In genomic region chr13:114320065-114320464, GRCh38 we compare ENCODE assay signal across 1 cellular context.
TF ChIP-seq lines count a peak whose summit lies in the region.

No MANE protein-coding gene starts in this region.

TF ChIP-seq in K562, 482 proteins besides CTCF, POLR2A, EP300 and RAD21 (continued from another document and continues in another):
- TF ChIP-seq ZNF280B (CRISPR knock-in tag; IDR thresholded peaks at IDR 0.05) = no peak
- TF ChIP-seq ATF3 (IDR thresholded peaks at IDR 0.05) = no peak
- TF ChIP-seq ATF3 (CRISPR knock-in tag; conservative IDR thresholded peaks at IDR 0.05) = no peak
- no peak for TF ChIP-seq NFATC3 (IDR thresholded peaks at IDR 0.05)
- no peak for TF ChIP-seq HNRNPLL (IDR thresholded peaks at IDR 0.05; ENCODE audit: low read depth, low read length, poor library complexity, severe bottlenecking)
- peak; percentile 73 for TF ChIP-seq TCF3 (CRISPR knock-in tag; IDR thresholded peaks at IDR 0.05)
- TF ChIP-seq GATA2 (CRISPR knock-in tag; IDR thresholded peaks at IDR 0.05) = no peak
- TF ChIP-seq ZFP1 (CRISPR knock-in tag; IDR thresholded peaks at IDR 0.05) = no peak
- TF ChIP-seq GTF2B (IDR thresholded peaks at IDR 0.05; ENCODE audit: extremely low read depth, insufficient read length) = no peak
- no peak for TF ChIP-seq SP1 (CRISPR knock-in tag; IDR thresholded peaks at IDR 0.05)
- no peak for TF ChIP-seq ZNF551 (CRISPR knock-in tag; IDR thresholded peaks at IDR 0.05)
- no peak for TF ChIP-seq ZNF146 (CRISPR knock-in tag; IDR thresholded peaks at IDR 0.05; ENCODE audit: unreplicated experiment)
- no peak for TF ChIP-seq ZNF76 (CRISPR knock-in tag; IDR thresholded peaks at IDR 0.05; ENCODE audit: borderline replicate concordance)
- TF ChIP-seq E2F3 (CRISPR knock-in tag; IDR thresholded peaks at IDR 0.05) = no peak
- no peak for TF ChIP-seq IRF1 (CRISPR knock-in tag; IDR thresholded peaks at IDR 0.05; ENCODE audit: borderline replicate concordance)
- no peak for TF ChIP-seq ETV6 (IDR thresholded peaks at IDR 0.05; ENCODE audit: borderline replicate concordance in 1 of 2, low read depth in 2 of 2, low read length in 1 of 2)
- TF ChIP-seq ETV6 (CRISPR knock-in tag; IDR thresholded peaks at IDR 0.05; ENCODE audit: borderline replicate concordance) = no peak
- no peak for TF ChIP-seq ZBTB5 (IDR thresholded peaks at IDR 0.05)
- TF ChIP-seq TEAD1 (CRISPR knock-in tag; IDR thresholded peaks at IDR 0.05) = no peak
- 0 out of 2 replicates have a peak, but pooled peaks have one; percentile 24 for TF ChIP-seq ARID3A (IDR thresholded peaks at IDR 0.05; ENCODE audit: borderline replicate concordance, low read depth, low read length)
- no peak for TF ChIP-seq ZNF639 (CRISPR knock-in tag; conservative IDR thresholded peaks at IDR 0.05 in 1 of 2, IDR thresholded peaks at IDR 0.05 in 1 of 2)
- TF ChIP-seq MNT (conservative IDR thresholded peaks at IDR 0.05) = peak in 1 of 2 experiments; percentile 62; a peak in 2 of 4 replicates
- no peak for TF ChIP-seq CTBP1 (IDR thresholded peaks at IDR 0.05; ENCODE audit: borderline replicate concordance)
- no peak for TF ChIP-seq CLOCK (CRISPR knock-in tag; IDR thresholded peaks at IDR 0.05; ENCODE audit: borderline replicate concordance)
- TF ChIP-seq BRF2 (IDR thresholded peaks at IDR 0.05; ENCODE audit: borderline replicate concordance, insufficient read depth, insufficient read length) = no peak
- no peak for TF ChIP-seq YY1 (IDR thresholded peaks at IDR 0.05; ENCODE audit: borderline replicate concordance in 1 of 3, control insufficient read depth in 1 of 3, extremely low read depth in 1 of 3, insufficient read depth in 3 of 3, insufficient read length in 1 of 3, insufficient replicate concordance in 2 of 3, low read depth in 1 of 3, low read length in 2 of 3)
- peak; percentile 44; the same call in 1 of the 2 replicates for TF ChIP-seq TAL1 (IDR thresholded peaks at IDR 0.05)
- no peak for TF ChIP-seq IFI16 (CRISPR knock-in tag; IDR thresholded peaks at IDR 0.05)
- TF ChIP-seq TCF7L2 (IDR thresholded peaks at IDR 0.05; ENCODE audit: low read depth, low read length) = no peak
- TF ChIP-seq ZNF780A (CRISPR knock-in tag; IDR thresholded peaks at IDR 0.05) = no peak
- TF ChIP-seq BCL6 (CRISPR knock-in tag; IDR thresholded peaks at IDR 0.05) = no peak
- TF ChIP-seq THAP7 (CRISPR knock-in tag; IDR thresholded peaks at IDR 0.05) = no peak
- TF ChIP-seq FOXM1 (IDR thresholded peaks at IDR 0.05; ENCODE audit: low read depth) = no peak
- no peak for TF ChIP-seq FOXM1 (CRISPR knock-in tag; IDR thresholded peaks at IDR 0.05; ENCODE audit: low read depth)
- TF ChIP-seq RCOR1 (IDR thresholded peaks at IDR 0.05; ENCODE audit: borderline replicate concordance in 1 of 2, low read depth in 2 of 2, low read length in 2 of 2) = peak in 1 of 2 experiments; percentile 61; a peak in 1 of 4 replicates
- TF ChIP-seq ARID4B (CRISPR knock-in tag; IDR thresholded peaks at IDR 0.05) = no peak
- TF ChIP-seq PCBP1 (IDR thresholded peaks at IDR 0.05; ENCODE audit: low read depth, low read length, poor library complexity, severe bottlenecking) = no peak
